9 cellular contexts compared by ENCODE assay signal in the genomic region with DNA sequence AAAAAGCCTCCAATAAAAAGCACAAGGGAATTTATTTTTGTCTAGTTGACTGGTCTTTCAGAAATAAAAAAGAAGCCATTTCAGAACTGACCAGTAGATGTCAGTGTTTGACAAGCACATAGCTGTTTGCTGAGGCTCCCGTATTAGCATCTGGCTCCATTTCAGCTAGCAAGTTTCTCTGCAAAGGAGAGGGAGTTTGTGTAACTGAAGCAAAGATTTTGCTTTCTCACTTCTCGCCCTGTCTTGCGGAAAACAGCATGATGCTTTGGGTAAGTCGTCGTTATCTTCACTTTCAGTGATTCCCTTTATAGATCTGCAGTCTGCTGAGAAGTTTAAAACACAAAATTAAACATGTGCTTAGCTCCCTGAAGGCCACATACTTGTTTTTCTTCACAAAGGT.
DNase-seq lines count a peak whose midpoint lies in the region; ATAC-seq and TF ChIP-seq lines count a peak whose summit lies in the region.
"Had no signal": no experiment of that assay in that cellular context is flagged by ENCODE, and none has a peak within 500 bp of the region (broad histone marks: within the 10 kb centered on the region; RNA-seq: fewer than 3 reads in every experiment).

No MANE protein-coding gene starts in this region.

- peaks cover 17% of the 10 kb centered on the region for H3K4me1 Mint-ChIP-seq in activated naive CD4-positive, alpha-beta T cell treated with anti-CD3 and anti-CD28 coated beads, Interleukin-2, amount 10 ng/mL, durations not matched to agents 7 days and 5 days

- DNase-seq in DMS53 treated with DMSO at 0.1 percent for 48 hours (lab: John Stamatoyannopoulos, UW; ENCODE audit: unreplicated experiment) (peak; percentile 42), NCI-H82 (lab: John Stamatoyannopoulos, UW) (peak; percentile 81), cardiac muscle cell (ENCODE audit: low read depth in 1 of 2, low spot score in 1 of 2) (peak; percentile 67 to 86), retinal pigment epithelial cell (ENCODE audit: low read depth) (peak; percentile 40), cerebellar nuclear complex (lab: John Stamatoyannopoulos, UW) (no peak)
- peak; percentile 22 for DNase-seq in activated naive CD4-positive, alpha-beta T cell treated with anti-CD3 and anti-CD28 coated beads, Interleukin-2, amount 10 ng/mL, durations not matched to agents 7 days and 5 days
- DNase-seq: activated naive CD8-positive, alpha-beta T cell treated with anti-CD3 and anti-CD28 coated beads, Interleukin-2, amount 10 ng/mL, durations not matched to agents 7 days and 5 days had no signal

- H3K4me1 ChIP-seq in cardiac muscle cell (ENCODE audit: low read depth) = no peaks in the 10 kb centered on the region

- no peaks in the 10 kb centered on the region for H3K9me3 ChIP-seq in cardiac muscle cell (ENCODE audit: low read depth)

- no peaks in the 10 kb centered on the region for H3K36me3 Mint-ChIP-seq in activated naive CD4-positive, alpha-beta T cell treated with anti-CD3 and anti-CD28 coated beads, Interleukin-2, amount 10 ng/mL, durations not matched to agents 7 days and 5 days
- H3K36me3 Mint-ChIP-seq: activated naive CD8-positive, alpha-beta T cell treated with anti-CD3 and anti-CD28 coated beads, Interleukin-2, amount 10 ng/mL, durations not matched to agents 7 days and 5 days had no signal

- no peaks in the 10 kb centered on the region for H3K27me3 Mint-ChIP-seq in activated naive CD4-positive, alpha-beta T cell treated with anti-CD3 and anti-CD28 coated beads, Interleukin-2, amount 10 ng/mL, durations not matched to agents 7 days and 5 days
- H3K27me3 Mint-ChIP-seq: activated naive CD8-positive, alpha-beta T cell treated with anti-CD3 and anti-CD28 coated beads, Interleukin-2, amount 10 ng/mL, durations not matched to agents 7 days and 5 days had no signal

- no peaks in the 10 kb centered on the region for H3K9me3 Mint-ChIP-seq in activated naive CD4-positive, alpha-beta T cell treated with anti-CD3 and anti-CD28 coated beads, Interleukin-2, amount 10 ng/mL, durations not matched to agents 7 days and 5 days
- H3K9me3 Mint-ChIP-seq: activated naive CD8-positive, alpha-beta T cell treated with anti-CD3 and anti-CD28 coated beads, Interleukin-2, amount 10 ng/mL, durations not matched to agents 7 days and 5 days had no signal

- no peaks in the 10 kb centered on the region for H3K27me3 ChIP-seq in cardiac muscle cell

- no peaks in the 10 kb centered on the region for H3K36me3 ChIP-seq in cardiac muscle cell

- H3K4me3 Mint-ChIP-seq in activated naive CD4-positive, alpha-beta T cell treated with anti-CD3 and anti-CD28 coated beads, Interleukin-2, amount 10 ng/mL, durations not matched to agents 7 days and 5 days = no peak overlapping the region
- H3K4me3 Mint-ChIP-seq: activated naive CD8-positive, alpha-beta T cell treated with anti-CD3 and anti-CD28 coated beads, Interleukin-2, amount 10 ng/mL, durations not matched to agents 7 days and 5 days had no signal

- H3K4me3 ChIP-seq in cardiac muscle cell (no peak overlapping the region), retinal pigment epithelial cell (ENCODE audit: low read length) (no peak overlapping the region)

- TF ChIP-seq CTCF in cardiac muscle cell (IDR thresholded peaks at IDR 0.05; ENCODE audit: low read depth, low read length) (peak; percentile 56), retinal pigment epithelial cell (conservative IDR thresholded peaks at IDR 0.05; ENCODE audit: low read depth, low read length) (peak; percentile 79)

- H3K27ac ChIP-seq in cardiac muscle cell = no peak overlapping the region

- peak overlapping the region; percentile 60 for H3K27ac Mint-ChIP-seq in activated naive CD4-positive, alpha-beta T cell treated with anti-CD3 and anti-CD28 coated beads, Interleukin-2, amount 10 ng/mL, durations not matched to agents 7 days and 5 days
- H3K27ac Mint-ChIP-seq: activated naive CD8-positive, alpha-beta T cell treated with anti-CD3 and anti-CD28 coated beads, Interleukin-2, amount 10 ng/mL, durations not matched to agents 7 days and 5 days had no signal

- CTCF ChIA-PET in activated naive CD4-positive, alpha-beta T cell treated with anti-CD3 and anti-CD28 coated beads, Interleukin-2, amount 10 ng/mL, durations not matched to agents 7 days and 5 days (lab: Charles Lee) = interaction anchor here (0.6 to 1.1 kb wide), 6 partner anchors 15 to 789 kb away, joined by 3 read pairs; no protein-coding TSS in a partner anchor

- peak; percentile 52 for ATAC-seq in GM19324 (IDR thresholded peaks at IDR 0.05; ENCODE audit: low FRiP score, unreplicated experiment)
- ATAC-seq in HG03571 (IDR thresholded peaks at IDR 0.05; ENCODE audit: unreplicated experiment) = peak; percentile 71

Comparison
In these comparisons a context has a peak if more than half of its experiments do, and no peak if none do; other contexts are left out.
1. DNase-seq: peak in DMS53 treated with DMSO at 0.1 percent for 48 hours (single experiment), NCI-H82 (single experiment), activated naive CD4-positive, alpha-beta T cell treated with anti-CD3 and anti-CD28 coated beads, Interleukin-2, amount 10 ng/mL, durations not matched to agents 7 days and 5 days (single experiment), cardiac muscle cell (2 of 2) and retinal pigment epithelial cell (single experiment); none in cerebellar nuclear complex (0 of 2).